ENCODE assay signal across 1 cellular context in genomic region chr12:50504798-50505385, GRCh38.
TF ChIP-seq lines count a peak whose summit lies in the region.

A gene with protein sequence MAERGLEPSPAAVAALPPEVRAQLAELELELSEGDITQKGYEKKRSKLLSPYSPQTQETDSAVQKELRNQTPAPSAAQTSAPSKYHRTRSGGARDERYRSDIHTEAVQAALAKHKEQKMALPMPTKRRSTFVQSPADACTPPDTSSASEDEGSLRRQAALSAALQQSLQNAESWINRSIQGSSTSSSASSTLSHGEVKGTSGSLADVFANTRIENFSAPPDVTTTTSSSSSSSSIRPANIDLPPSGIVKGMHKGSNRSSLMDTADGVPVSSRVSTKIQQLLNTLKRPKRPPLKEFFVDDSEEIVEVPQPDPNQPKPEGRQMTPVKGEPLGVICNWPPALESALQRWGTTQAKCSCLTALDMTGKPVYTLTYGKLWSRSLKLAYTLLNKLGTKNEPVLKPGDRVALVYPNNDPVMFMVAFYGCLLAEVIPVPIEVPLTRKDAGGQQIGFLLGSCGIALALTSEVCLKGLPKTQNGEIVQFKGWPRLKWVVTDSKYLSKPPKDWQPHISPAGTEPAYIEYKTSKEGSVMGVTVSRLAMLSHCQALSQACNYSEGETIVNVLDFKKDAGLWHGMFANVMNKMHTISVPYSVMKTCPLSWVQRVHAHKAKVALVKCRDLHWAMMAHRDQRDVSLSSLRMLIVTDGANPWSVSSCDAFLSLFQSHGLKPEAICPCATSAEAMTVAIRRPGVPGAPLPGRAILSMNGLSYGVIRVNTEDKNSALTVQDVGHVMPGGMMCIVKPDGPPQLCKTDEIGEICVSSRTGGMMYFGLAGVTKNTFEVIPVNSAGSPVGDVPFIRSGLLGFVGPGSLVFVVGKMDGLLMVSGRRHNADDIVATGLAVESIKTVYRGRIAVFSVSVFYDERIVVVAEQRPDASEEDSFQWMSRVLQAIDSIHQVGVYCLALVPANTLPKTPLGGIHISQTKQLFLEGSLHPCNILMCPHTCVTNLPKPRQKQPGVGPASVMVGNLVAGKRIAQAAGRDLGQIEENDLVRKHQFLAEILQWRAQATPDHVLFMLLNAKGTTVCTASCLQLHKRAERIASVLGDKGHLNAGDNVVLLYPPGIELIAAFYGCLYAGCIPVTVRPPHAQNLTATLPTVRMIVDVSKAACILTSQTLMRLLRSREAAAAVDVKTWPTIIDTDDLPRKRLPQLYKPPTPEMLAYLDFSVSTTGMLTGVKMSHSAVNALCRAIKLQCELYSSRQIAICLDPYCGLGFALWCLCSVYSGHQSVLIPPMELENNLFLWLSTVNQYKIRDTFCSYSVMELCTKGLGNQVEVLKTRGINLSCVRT (N-terminal part only) (plus strand): TSS chr12:50504985. CDS start chr12:50505141, 156 bp downstream.

TF ChIP-seq in HEK293, 187 proteins besides CTCF, POLR2A, EP300 and RAD21 (continued from another document and continues in another):
- TF ChIP-seq ZBTB10 (tag by site-specific recombination; IDR thresholded peaks at IDR 0.05) = no peak
- TF ChIP-seq PBX3 (CRISPR knock-in tag; IDR thresholded peaks at IDR 0.05) = peak; percentile 61; the same call in 1 of the 2 replicates
- TF ChIP-seq ZNF132 (tag by site-specific recombination; IDR thresholded peaks at IDR 0.05; ENCODE audit: borderline replicate concordance) = no peak
- TF ChIP-seq, protein P1, sequence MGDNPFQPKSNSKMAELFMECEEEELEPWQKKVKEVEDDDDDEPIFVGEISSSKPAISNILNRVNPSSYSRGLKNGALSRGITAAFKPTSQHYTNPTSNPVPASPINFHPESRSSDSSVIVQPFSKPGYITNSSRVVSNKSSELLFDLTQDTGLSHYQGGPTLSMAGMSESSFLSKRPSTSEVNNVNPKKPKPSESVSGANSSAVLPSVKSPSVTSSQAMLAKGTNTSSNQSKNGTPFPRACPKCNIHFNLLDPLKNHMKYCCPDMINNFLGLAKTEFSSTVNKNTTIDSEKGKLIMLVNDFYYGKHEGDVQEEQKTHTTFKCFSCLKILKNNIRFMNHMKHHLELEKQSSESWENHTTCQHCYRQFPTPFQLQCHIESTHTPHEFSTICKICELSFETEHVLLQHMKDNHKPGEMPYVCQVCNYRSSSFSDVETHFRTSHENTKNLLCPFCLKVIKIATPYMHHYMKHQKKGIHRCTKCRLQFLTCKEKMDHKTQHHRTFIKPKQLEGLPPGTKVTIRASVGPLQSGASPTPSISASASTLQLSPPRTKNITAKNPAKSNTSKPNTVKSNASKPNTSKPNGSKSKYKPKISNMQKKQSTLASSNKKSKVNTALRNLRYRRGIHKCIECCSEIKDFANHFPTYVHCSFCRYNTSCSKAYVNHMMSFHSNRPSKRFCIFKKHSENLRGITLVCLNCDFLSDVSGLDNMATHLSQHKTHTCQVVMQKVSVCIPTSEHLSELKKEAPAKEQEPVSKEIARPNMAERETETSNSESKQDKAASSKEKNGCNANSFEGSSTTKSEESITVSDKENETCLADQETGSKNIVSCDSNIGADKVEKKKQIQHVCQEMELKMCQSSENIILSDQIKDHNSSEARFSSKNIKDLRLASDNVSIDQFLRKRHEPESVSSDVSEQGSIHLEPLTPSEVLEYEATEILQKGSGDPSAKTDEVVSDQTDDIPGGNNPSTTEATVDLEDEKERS (tag by site-specific recombination; IDR thresholded peaks at IDR 0.05) = no peak
- no peak for TF ChIP-seq ZNF658 (tag by site-specific recombination; IDR thresholded peaks at IDR 0.05)
- TF ChIP-seq FEZF1 (tag by site-specific recombination; IDR thresholded peaks at IDR 0.05) = no peak
- TF ChIP-seq ZNF501 (tag by site-specific recombination; IDR thresholded peaks at IDR 0.05) = no peak
- no peak for TF ChIP-seq ZNF785 (tag by site-specific recombination; IDR thresholded peaks at IDR 0.05)
- peak; percentile 81 for TF ChIP-seq ZNF580 (tag by site-specific recombination; IDR thresholded peaks at IDR 0.05)
- TF ChIP-seq GLIS1 (tag by site-specific recombination; IDR thresholded peaks at IDR 0.05) = peak; percentile 42
- TF ChIP-seq ZBTB48 (tag by site-specific recombination; IDR thresholded peaks at IDR 0.05) = no peak
- no peak for TF ChIP-seq ZFP3 (tag by site-specific recombination; IDR thresholded peaks at IDR 0.05; ENCODE audit: low read depth)
- TF ChIP-seq BCL11A (tag by site-specific recombination; IDR thresholded peaks at IDR 0.05; ENCODE audit: low read depth) = no peak
- TF ChIP-seq ZNF747 (tag by site-specific recombination; IDR thresholded peaks at IDR 0.05) = no peak
- TF ChIP-seq RBAK (tag by site-specific recombination; IDR thresholded peaks at IDR 0.05) = no peak
- no peak for TF ChIP-seq ZNF777 (tag by site-specific recombination; IDR thresholded peaks at IDR 0.05; ENCODE audit: borderline replicate concordance)
- TF ChIP-seq PATZ1 (tag by site-specific recombination; IDR thresholded peaks at IDR 0.05) = peak; percentile 62
- no peak for TF ChIP-seq ZNF621 (tag by site-specific recombination; IDR thresholded peaks at IDR 0.05)
- TF ChIP-seq ZNF521 (tag by site-specific recombination; IDR thresholded peaks at IDR 0.05) = no peak
- TF ChIP-seq ZNF391 (tag by site-specific recombination; IDR thresholded peaks at IDR 0.05; ENCODE audit: borderline replicate concordance, low read depth) = no peak
- no peak for TF ChIP-seq ZNF169 (tag by site-specific recombination; IDR thresholded peaks at IDR 0.05)
- TF ChIP-seq ZNF311 (tag by site-specific recombination; IDR thresholded peaks at IDR 0.05; ENCODE audit: borderline replicate concordance) = no peak
- 0 out of 2 replicates have a peak, but pooled peaks have one; percentile 31 for TF ChIP-seq ZNF677 (tag by site-specific recombination; IDR thresholded peaks at IDR 0.05)
- TF ChIP-seq WT1 (tag by site-specific recombination; IDR thresholded peaks at IDR 0.05) = no peak
- TF ChIP-seq REPIN1 (tag by site-specific recombination; IDR thresholded peaks at IDR 0.05; ENCODE audit: low read depth) = no peak
- TF ChIP-seq ZNF324 (tag by site-specific recombination; IDR thresholded peaks at IDR 0.05) = no peak
- TF ChIP-seq ZNF560 (tag by site-specific recombination; IDR thresholded peaks at IDR 0.05; ENCODE audit: borderline replicate concordance) = peak; percentile 53; the same call in 1 of the 2 replicates
- TF ChIP-seq ZNF585B (tag by site-specific recombination; IDR thresholded peaks at IDR 0.05) = no peak
- TF ChIP-seq HOXC10 (CRISPR knock-in tag; IDR thresholded peaks at IDR 0.05) = no peak
- peak; percentile 77; the same call in 1 of the 2 replicates for TF ChIP-seq ZNF561 (tag by site-specific recombination; IDR thresholded peaks at IDR 0.05; ENCODE audit: borderline replicate concordance)
- TF ChIP-seq ZNF660 (tag by site-specific recombination; IDR thresholded peaks at IDR 0.05) = peak; percentile 84; the same call in 1 of the 2 replicates
- TF ChIP-seq ZNF776 (tag by site-specific recombination; IDR thresholded peaks at IDR 0.05; ENCODE audit: borderline replicate concordance) = no peak
- TF ChIP-seq, protein P2, sequence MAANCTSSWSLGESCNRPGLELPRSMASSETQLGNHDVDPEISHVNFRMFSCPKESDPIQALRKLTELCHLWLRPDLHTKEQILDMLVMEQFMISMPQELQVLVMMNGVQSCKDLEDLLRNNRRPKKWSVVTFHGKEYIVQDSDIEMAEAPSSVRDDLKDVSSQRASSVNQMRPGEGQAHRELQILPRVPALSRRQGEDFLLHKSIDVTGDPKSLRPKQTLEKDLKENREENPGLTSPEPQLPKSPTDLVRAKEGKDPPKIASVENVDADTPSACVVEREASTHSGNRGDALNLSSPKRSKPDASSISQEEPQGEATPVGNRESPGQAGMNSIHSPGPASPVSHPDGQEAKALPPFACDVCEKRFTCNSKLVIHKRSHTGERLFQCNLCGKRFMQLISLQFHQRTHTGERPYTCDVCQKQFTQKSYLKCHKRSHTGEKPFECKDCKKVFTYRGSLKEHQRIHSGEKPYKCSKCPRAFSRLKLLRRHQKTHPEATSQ (tag by site-specific recombination; IDR thresholded peaks at IDR 0.05) = 0 out of 2 replicates have a peak, but pooled peaks have one; percentile 41
- TF ChIP-seq ZNF211 (tag by site-specific recombination; IDR thresholded peaks at IDR 0.05; ENCODE audit: low read depth) = no peak
- 0 out of 2 replicates have a peak, but pooled peaks have one; percentile 4 for TF ChIP-seq ZBTB8A (tag by site-specific recombination; IDR thresholded peaks at IDR 0.05)
- 0 out of 2 replicates have a peak, but pooled peaks have one; percentile 4 for TF ChIP-seq ZNF426 (tag by site-specific recombination; IDR thresholded peaks at IDR 0.05)
- peak; percentile 13; the same call in 1 of the 2 replicates for TF ChIP-seq SP3 (tag by site-specific recombination; IDR thresholded peaks at IDR 0.05)
- TF ChIP-seq ZNF623 (tag by site-specific recombination; IDR thresholded peaks at IDR 0.05) = no peak
- TF ChIP-seq ZNF791 (tag by site-specific recombination; IDR thresholded peaks at IDR 0.05) = no peak
- TF ChIP-seq, protein P3, sequence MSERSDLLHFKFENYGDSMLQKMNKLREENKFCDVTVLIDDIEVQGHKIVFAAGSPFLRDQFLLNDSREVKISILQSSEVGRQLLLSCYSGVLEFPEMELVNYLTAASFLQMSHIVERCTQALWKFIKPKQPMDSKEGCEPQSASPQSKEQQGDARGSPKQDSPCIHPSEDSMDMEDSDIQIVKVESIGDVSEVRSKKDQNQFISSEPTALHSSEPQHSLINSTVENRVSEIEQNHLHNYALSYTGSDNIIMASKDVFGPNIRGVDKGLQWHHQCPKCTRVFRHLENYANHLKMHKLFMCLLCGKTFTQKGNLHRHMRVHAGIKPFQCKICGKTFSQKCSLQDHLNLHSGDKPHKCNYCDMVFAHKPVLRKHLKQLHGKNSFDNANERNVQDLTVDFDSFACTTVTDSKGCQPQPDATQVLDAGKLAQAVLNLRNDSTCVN (tag by site-specific recombination; optimal IDR thresholded peaks at IDR 0.05) = peak; percentile 77
- no peak for TF ChIP-seq ZNF529 (tag by site-specific recombination; IDR thresholded peaks at IDR 0.05; ENCODE audit: insufficient replicate concordance)
- peak; percentile 96 for TF ChIP-seq ZBTB11 (tag by site-specific recombination; conservative IDR thresholded peaks at IDR 0.05; ENCODE audit: low read depth)
- TF ChIP-seq ZNF266 (tag by site-specific recombination; IDR thresholded peaks at IDR 0.05; ENCODE audit: low read depth) = no peak
